Comparison of ENCODE assay signal across 2 cellular contexts in genomic region chr10:101446947-101447346, GRCh38.
TF ChIP-seq lines count a peak whose summit lies in the region.

No MANE protein-coding gene starts in this region.

TF ChIP-seq in HEK293, 187 proteins besides CTCF, POLR2A, EP300 and RAD21 (continued from another document):
- no peak for TF ChIP-seq ZSCAN5A (tag by site-specific recombination; IDR thresholded peaks at IDR 0.05)
- TF ChIP-seq ZNF843 (tag by site-specific recombination; IDR thresholded peaks at IDR 0.05), result no peak
- peak; percentile 14; the same call in 1 of the 2 replicates for TF ChIP-seq ZNF600 (tag by site-specific recombination; IDR thresholded peaks at IDR 0.05)
- no peak for TF ChIP-seq TSHZ1 (tag by site-specific recombination; IDR thresholded peaks at IDR 0.05; ENCODE audit: borderline replicate concordance)
- TF ChIP-seq ZNF623 (tag by site-specific recombination; IDR thresholded peaks at IDR 0.05), result no peak
- TF ChIP-seq ZEB2 (tag by site-specific recombination; IDR thresholded peaks at IDR 0.05), result no peak
- TF ChIP-seq FEZF1 (tag by site-specific recombination; IDR thresholded peaks at IDR 0.05), result peak; percentile 86
- TF ChIP-seq SETDB1 (IDR thresholded peaks at IDR 0.05; ENCODE audit: insufficient read length, low read length), result no peak
- TF ChIP-seq ZNF174 (tag by site-specific recombination; IDR thresholded peaks at IDR 0.05), result no peak
- no peak for TF ChIP-seq ZBTB49 (tag by site-specific recombination; IDR thresholded peaks at IDR 0.05; ENCODE audit: low read depth)
- no peak for TF ChIP-seq ZNF585B (tag by site-specific recombination; IDR thresholded peaks at IDR 0.05)
- no peak for TF ChIP-seq PRDM1 (tag by site-specific recombination; IDR thresholded peaks at IDR 0.05)
- TF ChIP-seq ZBTB17 (tag by site-specific recombination; IDR thresholded peaks at IDR 0.05), result 0 out of 2 replicates have a peak, but pooled peaks have one; percentile 13
- TF ChIP-seq SP7 (tag by site-specific recombination; IDR thresholded peaks at IDR 0.05), result no peak
- TF ChIP-seq ZNF18 (tag by site-specific recombination; IDR thresholded peaks at IDR 0.05), result no peak
- TF ChIP-seq ZNF529 (tag by site-specific recombination; IDR thresholded peaks at IDR 0.05; ENCODE audit: insufficient replicate concordance), result no peak

TF ChIP-seq in SK-N-SH, 30 proteins besides CTCF, POLR2A, EP300 and RAD21 (continued from another document):
- TF ChIP-seq GABPA (IDR thresholded peaks at IDR 0.05; ENCODE audit: low read depth) (no peak), SIN3A (IDR thresholded peaks at IDR 0.05; ENCODE audit: borderline replicate concordance, low read depth, low read length) (no peak), JUND (IDR thresholded peaks at IDR 0.05) (no peak), YY1 (IDR thresholded peaks at IDR 0.05; ENCODE audit: low read depth) (no peak), MXI1 (IDR thresholded peaks at IDR 0.05; ENCODE audit: low read depth, low read length) (no peak), FOXJ3 (CRISPR knock-in tag; IDR thresholded peaks at IDR 0.05) (no peak), ELF1 (IDR thresholded peaks at IDR 0.05) (no peak), USF2 (IDR thresholded peaks at IDR 0.05; ENCODE audit: borderline replicate concordance, low read depth, low read length) (no peak), MEF2A (IDR thresholded peaks at IDR 0.05; ENCODE audit: borderline replicate concordance, low read depth) (no peak), NFIC (IDR thresholded peaks at IDR 0.05; ENCODE audit: borderline replicate concordance) (no peak), GATA2 (CRISPR knock-in tag; IDR thresholded peaks at IDR 0.05) (peak; percentile 52)
